8 cellular contexts compared by ENCODE assay signal in genomic region chr1:42940851-42941639, GRCh38. TPM values are rescaled to one million over a fixed set of nuclear protein-coding genes. Genes with fewer than 3 reads are reported as not detected.
DNase-seq lines count a peak whose midpoint lies in the region; ATAC-seq and TF ChIP-seq lines count a peak whose summit lies in the region.

No MANE protein-coding gene starts in this region.

- no peaks in the 10 kb centered on the region for H3K27me3 Mint-ChIP-seq in chondrocyte (ENCODE audit: low read depth)

- no peak for ATAC-seq in GM18907 (IDR thresholded peaks at IDR 0.05; ENCODE audit: unreplicated experiment)
- ATAC-seq in HG03025 (IDR thresholded peaks at IDR 0.05; ENCODE audit: low FRiP score, unreplicated experiment): no peak

- peak overlapping the region; percentile 23 for H3K4me3 Mint-ChIP-seq in chondrocyte (ENCODE audit: unreplicated experiment)

- DNase-seq in COLO829 (ENCODE audit: low spot score) (peak; percentile 87), NOMO-1 (lab: John Stamatoyannopoulos, UW; ENCODE audit: unreplicated experiment in 2 of 2) (peak; percentile 47 to 89), chondrocyte (ENCODE audit: low spot score) (no peak), mucosa of gallbladder (ENCODE audit: low spot score) (peak; percentile 69), NCI-H187 (lab: John Stamatoyannopoulos, UW) (no peak), NCI-H345 (lab: John Stamatoyannopoulos, UW) (no peak)

- H3K36me3 Mint-ChIP-seq in chondrocyte (ENCODE audit: low read depth): peaks cover 27% of the 10 kb centered on the region

- H3K9me3 Mint-ChIP-seq in chondrocyte (ENCODE audit: low read depth): peaks cover 3% of the 10 kb centered on the region

- peak overlapping the region; percentile 98 for H3K27ac Mint-ChIP-seq in chondrocyte (ENCODE audit: unreplicated experiment)

- H3K4me1 Mint-ChIP-seq in chondrocyte (ENCODE audit: low read depth): peaks cover 99% of the 10 kb centered on the region

- no peak for TF ChIP-seq CTCF in chondrocyte (IDR thresholded peaks at IDR 0.05)

RNA-seq across cellular contexts. Expression of gene SLC2A1, which starts 17.6 kb away (rescaled TPM):
- total RNA-seq in chondrocyte (141 to 192 TPM (median 190 TPM) in 3 replicates), mucosa of gallbladder (142 TPM)

Comparison
In these comparisons a context has a peak if more than half of its experiments do, and no peak if none do; other contexts are left out.
1. DNase-seq: peak in COLO829 (single experiment), NOMO-1 (2 of 2) and mucosa of gallbladder (single experiment); none in chondrocyte (single experiment), NCI-H187 (0 of 2) and NCI-H345 (single experiment).